Comparison of ENCODE assay signal across 10 cellular contexts in the genomic region with DNA sequence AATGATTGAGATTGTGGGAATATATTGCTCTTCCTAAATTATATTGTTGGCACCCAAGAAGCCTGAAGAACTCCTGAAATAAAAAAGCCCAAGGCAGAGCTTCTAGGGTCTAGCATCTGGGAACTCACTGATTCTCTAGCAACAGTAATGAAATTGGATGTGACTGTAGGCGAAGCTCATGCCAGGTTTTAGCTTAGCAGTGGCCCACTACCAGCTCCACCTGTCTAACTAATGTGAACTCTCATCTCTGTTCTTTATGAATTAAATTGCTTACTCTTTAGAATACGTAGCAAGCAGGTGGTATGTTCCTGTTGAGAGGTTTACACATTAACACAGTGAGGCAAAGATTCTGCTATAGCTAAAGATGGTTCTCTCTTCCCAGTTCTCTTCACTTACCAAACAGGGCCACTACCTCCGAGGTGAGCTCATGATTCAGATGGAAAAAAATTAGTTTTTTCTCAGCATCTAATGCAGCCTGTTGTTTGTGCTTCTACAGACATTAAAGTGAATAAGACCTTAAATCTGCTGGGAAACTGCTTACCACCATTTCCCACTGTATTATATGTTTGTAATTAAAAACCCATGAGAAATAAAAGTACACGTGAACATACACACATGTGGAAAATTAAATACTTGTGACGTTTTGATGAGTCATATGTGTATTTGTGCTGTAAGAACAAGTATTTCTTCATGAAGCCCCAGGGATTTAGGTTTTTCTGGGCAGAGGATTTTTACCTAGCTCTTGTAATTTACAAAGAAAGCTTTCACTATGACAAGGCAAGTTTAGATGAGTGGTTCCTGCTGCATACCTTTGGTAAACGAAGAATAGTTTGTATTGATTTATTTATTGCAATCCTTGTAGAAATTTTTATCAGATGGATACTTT.
DNase-seq lines count a peak whose midpoint lies in the region; ATAC-seq, FAIRE-seq and TF ChIP-seq lines count a peak whose summit lies in the region.
"Had no signal": no experiment of that assay in that cellular context is flagged by ENCODE, and none has a peak within 500 bp of the region (broad histone marks: within the 10 kb centered on the region; RNA-seq: fewer than 3 reads in every experiment).

No MANE protein-coding gene starts in this region.

- no peak overlapping the region for H3K4me3 ChIP-seq in skeletal muscle cell (ENCODE audit: low read depth, low read length)
- H3K4me3 ChIP-seq: gastroesophageal sphincter had no signal

- TF ChIP-seq POLR2A in H54 (IDR thresholded peaks at IDR 0.05; ENCODE audit: low read depth, low read length), result no peak

- ATAC-seq in HG02870 (IDR thresholded peaks at IDR 0.05; ENCODE audit: unreplicated experiment), result peak; percentile 74
- ATAC-seq: gastroesophageal sphincter had no signal

- no peak for FAIRE-seq in H54 (lab: Jason Lieb, UNC)

- peak; percentile 77 for DNase-seq in NCI-H2107 treated with DMSO at 0.1 percent for 48 hours (lab: John Stamatoyannopoulos, UW; ENCODE audit: unreplicated experiment)
- no peak for DNase-seq in NCI-H2107 (lab: John Stamatoyannopoulos, UW)
- peak; percentile 71 for DNase-seq in NCI-H2081 treated with DMSO at 0.1 percent for 48 hours (lab: John Stamatoyannopoulos, UW)
- DNase-seq in skeletal muscle cell (ENCODE audit: low read depth), result peak; percentile 89
- no peak for DNase-seq in kidney tubule cell (ENCODE audit: low spot score)
- no peak for DNase-seq in H54 (ENCODE audit: insufficient read length, low spot score)
- DNase-seq in NCI-H187 treated with DMSO at 0.1 percent for 48 hours (lab: John Stamatoyannopoulos, UW), result no peak
- DNase-seq: AML-193 had no signal

Comparison
In these comparisons a context has a peak if more than half of its experiments do, and no peak if none do; other contexts are left out.
1. DNase-seq: peak in NCI-H2107 treated with DMSO at 0.1 percent for 48 hours (single experiment), NCI-H2081 treated with DMSO at 0.1 percent for 48 hours (single experiment) and skeletal muscle cell (single experiment); none in NCI-H2107 (single experiment), kidney tubule cell (single experiment), H54 (single experiment) and NCI-H187 treated with DMSO at 0.1 percent for 48 hours (single experiment).